1 cellular context compared by ENCODE assay signal in genomic region chr15:75348034-75348562, GRCh38.
TF ChIP-seq lines count a peak whose summit lies in the region.

No MANE protein-coding gene starts in this region.

TF ChIP-seq in HepG2, 621 proteins besides CTCF, POLR2A, EP300 and RAD21 (continued from another document and continues in another):
- TF ChIP-seq PRDM10 (CRISPR knock-in tag; IDR thresholded peaks at IDR 0.05; ENCODE audit: low read depth) (no peak), ZNF850 (CRISPR knock-in tag; conservative IDR thresholded peaks at IDR 0.05) (no peak), CHD2 (IDR thresholded peaks at IDR 0.05; ENCODE audit: low read depth, low read length) (no peak), TRIM22 (IDR thresholded peaks at IDR 0.05) (no peak), ARID2 (CRISPR knock-in tag; IDR thresholded peaks at IDR 0.05; ENCODE audit: borderline replicate concordance) (no peak), ZNF224 (CRISPR knock-in tag; IDR thresholded peaks at IDR 0.05) (no peak), FLYWCH1 (CRISPR knock-in tag; IDR thresholded peaks at IDR 0.05) (0 out of 2 replicates have a peak, but pooled peaks have one; percentile 16), SOX13 (IDR thresholded peaks at IDR 0.05) (no peak), SOX13 (CRISPR knock-in tag; conservative IDR thresholded peaks at IDR 0.05 in 1 of 2, IDR thresholded peaks at IDR 0.05 in 1 of 2) (no peak), PHF8 (CRISPR knock-in tag; IDR thresholded peaks at IDR 0.05) (no peak), ARNT2 (CRISPR knock-in tag; IDR thresholded peaks at IDR 0.05; ENCODE audit: low read depth) (peak; percentile 45; the same call in 1 of the 2 replicates), PAF1 (CRISPR knock-in tag; IDR thresholded peaks at IDR 0.05) (no peak), LRRFIP1 (CRISPR knock-in tag; conservative IDR thresholded peaks at IDR 0.05) (no peak), NRL (CRISPR knock-in tag; IDR thresholded peaks at IDR 0.05; ENCODE audit: borderline replicate concordance) (no peak), CEBPB (IDR thresholded peaks at IDR 0.05; ENCODE audit: borderline replicate concordance, low read depth, low read length) (no peak), ZNF460 (CRISPR knock-in tag; IDR thresholded peaks at IDR 0.05; ENCODE audit: borderline replicate concordance) (no peak), TOPORS (CRISPR knock-in tag; IDR thresholded peaks at IDR 0.05) (0 out of 2 replicates have a peak, but pooled peaks have one; percentile 26), HNF1A (IDR thresholded peaks at IDR 0.05; ENCODE audit: low read depth) (no peak), HNF1A (CRISPR knock-in tag; IDR thresholded peaks at IDR 0.05; ENCODE audit: borderline replicate concordance) (no peak), SAFB2 (CRISPR knock-in tag; IDR thresholded peaks at IDR 0.05; ENCODE audit: borderline replicate concordance, low read depth) (0 out of 2 replicates have a peak, but pooled peaks have one; percentile 67), SRY (CRISPR knock-in tag; IDR thresholded peaks at IDR 0.05) (no peak), ZKSCAN8 (CRISPR knock-in tag; IDR thresholded peaks at IDR 0.05; ENCODE audit: borderline replicate concordance) (no peak), ZNF180 (CRISPR knock-in tag; IDR thresholded peaks at IDR 0.05; ENCODE audit: borderline replicate concordance, low read depth) (no peak), JUND (CRISPR knock-in tag; IDR thresholded peaks at IDR 0.05) (no peak)
- TF ChIP-seq, protein P1, sequence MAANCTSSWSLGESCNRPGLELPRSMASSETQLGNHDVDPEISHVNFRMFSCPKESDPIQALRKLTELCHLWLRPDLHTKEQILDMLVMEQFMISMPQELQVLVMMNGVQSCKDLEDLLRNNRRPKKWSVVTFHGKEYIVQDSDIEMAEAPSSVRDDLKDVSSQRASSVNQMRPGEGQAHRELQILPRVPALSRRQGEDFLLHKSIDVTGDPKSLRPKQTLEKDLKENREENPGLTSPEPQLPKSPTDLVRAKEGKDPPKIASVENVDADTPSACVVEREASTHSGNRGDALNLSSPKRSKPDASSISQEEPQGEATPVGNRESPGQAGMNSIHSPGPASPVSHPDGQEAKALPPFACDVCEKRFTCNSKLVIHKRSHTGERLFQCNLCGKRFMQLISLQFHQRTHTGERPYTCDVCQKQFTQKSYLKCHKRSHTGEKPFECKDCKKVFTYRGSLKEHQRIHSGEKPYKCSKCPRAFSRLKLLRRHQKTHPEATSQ (CRISPR knock-in tag; IDR thresholded peaks at IDR 0.05; ENCODE audit: borderline replicate concordance): no peak
- TF ChIP-seq, protein P2, sequence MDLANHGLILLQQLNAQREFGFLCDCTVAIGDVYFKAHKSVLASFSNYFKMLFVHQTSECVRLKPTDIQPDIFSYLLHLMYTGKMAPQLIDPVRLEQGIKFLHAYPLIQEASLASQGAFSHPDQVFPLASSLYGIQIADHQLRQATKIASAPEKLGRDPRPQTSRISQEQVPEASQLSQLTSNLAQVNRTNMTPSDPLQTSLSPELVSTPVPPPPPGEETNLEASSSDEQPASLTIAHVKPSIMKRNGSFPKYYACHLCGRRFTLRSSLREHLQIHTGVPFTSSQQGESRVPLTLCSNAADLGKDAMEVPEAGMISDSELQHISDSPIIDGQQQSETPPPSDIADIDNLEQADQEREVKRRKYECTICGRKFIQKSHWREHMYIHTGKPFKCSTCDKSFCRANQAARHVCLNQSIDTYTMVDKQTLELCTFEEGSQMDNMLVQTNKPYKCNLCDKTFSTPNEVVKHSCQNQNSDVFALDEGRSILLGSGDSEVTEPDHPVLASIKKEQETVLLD (CRISPR knock-in tag; IDR thresholded peaks at IDR 0.05; ENCODE audit: low read depth): no peak
- TF ChIP-seq, protein P3, sequence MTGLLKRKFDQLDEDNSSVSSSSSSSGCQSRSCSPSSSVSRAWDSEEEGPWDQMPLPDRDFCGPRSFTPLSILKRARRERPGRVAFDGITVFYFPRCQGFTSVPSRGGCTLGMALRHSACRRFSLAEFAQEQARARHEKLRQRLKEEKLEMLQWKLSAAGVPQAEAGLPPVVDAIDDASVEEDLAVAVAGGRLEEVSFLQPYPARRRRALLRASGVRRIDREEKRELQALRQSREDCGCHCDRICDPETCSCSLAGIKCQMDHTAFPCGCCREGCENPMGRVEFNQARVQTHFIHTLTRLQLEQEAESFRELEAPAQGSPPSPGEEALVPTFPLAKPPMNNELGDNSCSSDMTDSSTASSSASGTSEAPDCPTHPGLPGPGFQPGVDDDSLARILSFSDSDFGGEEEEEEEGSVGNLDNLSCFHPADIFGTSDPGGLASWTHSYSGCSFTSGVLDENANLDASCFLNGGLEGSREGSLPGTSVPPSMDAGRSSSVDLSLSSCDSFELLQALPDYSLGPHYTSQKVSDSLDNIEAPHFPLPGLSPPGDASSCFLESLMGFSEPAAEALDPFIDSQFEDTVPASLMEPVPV (CRISPR knock-in tag; IDR thresholded peaks at IDR 0.05): peak; percentile 58; the same call in 1 of the 2 replicates
- TF ChIP-seq, protein P4, sequence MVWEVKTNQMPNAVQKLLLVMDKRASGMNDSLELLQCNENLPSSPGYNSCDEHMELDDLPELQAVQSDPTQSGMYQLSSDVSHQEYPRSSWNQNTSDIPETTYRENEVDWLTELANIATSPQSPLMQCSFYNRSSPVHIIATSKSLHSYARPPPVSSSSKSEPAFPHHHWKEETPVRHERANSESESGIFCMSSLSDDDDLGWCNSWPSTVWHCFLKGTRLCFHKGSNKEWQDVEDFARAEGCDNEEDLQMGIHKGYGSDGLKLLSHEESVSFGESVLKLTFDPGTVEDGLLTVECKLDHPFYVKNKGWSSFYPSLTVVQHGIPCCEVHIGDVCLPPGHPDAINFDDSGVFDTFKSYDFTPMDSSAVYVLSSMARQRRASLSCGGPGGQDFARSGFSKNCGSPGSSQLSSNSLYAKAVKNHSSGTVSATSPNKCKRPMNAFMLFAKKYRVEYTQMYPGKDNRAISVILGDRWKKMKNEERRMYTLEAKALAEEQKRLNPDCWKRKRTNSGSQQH (CRISPR knock-in tag; IDR thresholded peaks at IDR 0.05; ENCODE audit: low read depth): no peak
- TF ChIP-seq, protein P5, sequence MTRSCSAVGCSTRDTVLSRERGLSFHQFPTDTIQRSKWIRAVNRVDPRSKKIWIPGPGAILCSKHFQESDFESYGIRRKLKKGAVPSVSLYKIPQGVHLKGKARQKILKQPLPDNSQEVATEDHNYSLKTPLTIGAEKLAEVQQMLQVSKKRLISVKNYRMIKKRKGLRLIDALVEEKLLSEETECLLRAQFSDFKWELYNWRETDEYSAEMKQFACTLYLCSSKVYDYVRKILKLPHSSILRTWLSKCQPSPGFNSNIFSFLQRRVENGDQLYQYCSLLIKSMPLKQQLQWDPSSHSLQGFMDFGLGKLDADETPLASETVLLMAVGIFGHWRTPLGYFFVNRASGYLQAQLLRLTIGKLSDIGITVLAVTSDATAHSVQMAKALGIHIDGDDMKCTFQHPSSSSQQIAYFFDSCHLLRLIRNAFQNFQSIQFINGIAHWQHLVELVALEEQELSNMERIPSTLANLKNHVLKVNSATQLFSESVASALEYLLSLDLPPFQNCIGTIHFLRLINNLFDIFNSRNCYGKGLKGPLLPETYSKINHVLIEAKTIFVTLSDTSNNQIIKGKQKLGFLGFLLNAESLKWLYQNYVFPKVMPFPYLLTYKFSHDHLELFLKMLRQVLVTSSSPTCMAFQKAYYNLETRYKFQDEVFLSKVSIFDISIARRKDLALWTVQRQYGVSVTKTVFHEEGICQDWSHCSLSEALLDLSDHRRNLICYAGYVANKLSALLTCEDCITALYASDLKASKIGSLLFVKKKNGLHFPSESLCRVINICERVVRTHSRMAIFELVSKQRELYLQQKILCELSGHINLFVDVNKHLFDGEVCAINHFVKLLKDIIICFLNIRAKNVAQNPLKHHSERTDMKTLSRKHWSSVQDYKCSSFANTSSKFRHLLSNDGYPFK (CRISPR knock-in tag; IDR thresholded peaks at IDR 0.05; ENCODE audit: borderline replicate concordance): no peak
- TF ChIP-seq, protein P6, sequence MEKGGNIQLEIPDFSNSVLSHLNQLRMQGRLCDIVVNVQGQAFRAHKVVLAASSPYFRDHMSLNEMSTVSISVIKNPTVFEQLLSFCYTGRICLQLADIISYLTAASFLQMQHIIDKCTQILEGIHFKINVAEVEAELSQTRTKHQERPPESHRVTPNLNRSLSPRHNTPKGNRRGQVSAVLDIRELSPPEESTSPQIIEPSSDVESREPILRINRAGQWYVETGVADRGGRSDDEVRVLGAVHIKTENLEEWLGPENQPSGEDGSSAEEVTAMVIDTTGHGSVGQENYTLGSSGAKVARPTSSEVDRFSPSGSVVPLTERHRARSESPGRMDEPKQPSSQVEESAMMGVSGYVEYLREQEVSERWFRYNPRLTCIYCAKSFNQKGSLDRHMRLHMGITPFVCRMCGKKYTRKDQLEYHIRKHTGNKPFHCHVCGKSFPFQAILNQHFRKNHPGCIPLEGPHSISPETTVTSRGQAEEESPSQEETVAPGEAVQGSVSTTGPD (CRISPR knock-in tag; IDR thresholded peaks at IDR 0.05): no peak
